ENCODE assay signal across 18 cellular contexts in the genomic region with DNA sequence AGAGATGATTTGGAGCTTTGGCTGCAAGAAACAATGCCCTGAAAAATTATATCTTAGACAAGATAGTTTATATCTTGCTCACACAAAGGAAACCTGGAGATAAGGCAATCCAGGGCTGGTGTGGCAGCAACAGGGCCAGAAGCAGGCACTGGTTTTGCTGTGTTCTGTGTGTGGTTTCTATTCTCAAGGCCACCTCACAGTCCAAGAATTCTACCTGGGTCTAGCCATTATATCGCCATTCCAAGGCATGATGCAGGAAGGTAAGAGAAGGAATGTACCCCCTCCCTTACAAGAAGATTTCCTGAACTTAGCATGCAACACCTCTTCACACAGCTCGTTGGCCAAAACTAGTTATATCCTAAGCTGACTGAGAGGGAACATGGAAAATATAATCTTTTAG.
DNase-seq lines count a peak whose midpoint lies in the region; ATAC-seq and TF ChIP-seq lines count a peak whose summit lies in the region.
"Had no signal": no experiment of that assay in that cellular context is flagged by ENCODE, and none has a peak within 500 bp of the region (broad histone marks: within the 10 kb centered on the region; RNA-seq: fewer than 3 reads in every experiment).

No MANE protein-coding gene starts in this region.

- DNase-seq in glomerular visceral epithelial cell (ENCODE audit: extremely low spot score) (peak; percentile 51), kidney tubule cell (ENCODE audit: low spot score) (peak; percentile 68), smooth muscle cell (lab: John Stamatoyannopoulos, UW; ENCODE audit: unreplicated experiment) (no peak)
- no peak for DNase-seq in activated T-helper 1 cell treated with anti-CD3 and anti-CD28 coated beads, Interleukin-12 subunit alpha, Interleukin-12 subunit beta, Interleukin-2, Interleukin-4 antibody, amounts not matched to agents 30 ng/mL and 10 ng/mL and 1 ng/mL, durations not matched to agents 14 hours and 24 hours and 36 hours (ENCODE audit: low spot score)
- no peak for DNase-seq in CD8-positive, alpha-beta memory T cell
- DNase-seq: Calu3; CD4-positive, CD25-positive, alpha-beta regulatory T cell; CD8-positive, alpha-beta T cell; COR-L47; DMS53; DMS79 treated with DMSO at 0.1 percent for 48 hours; GF-D8; H9 had no signal

- 79% methylated on average over 2 of the region's 2 CpGs for WGBS in smooth muscle cell (ENCODE audit: low lambda C conversion rate)

- no peaks in the 10 kb centered on the region for H3K36me3 Mint-ChIP-seq in activated T-helper 1 cell treated with anti-CD3 and anti-CD28 coated beads, Interleukin-12 subunit alpha, Interleukin-12 subunit beta, Interleukin-2, Interleukin-4 antibody, amounts not matched to agents 30 ng/mL and 10 ng/mL and 1 ng/mL, durations not matched to agents 14 hours and 24 hours and 36 hours (ENCODE audit: low read depth)
- H3K36me3 Mint-ChIP-seq in CD8-positive, alpha-beta memory T cell = peaks cover 0 to 13% (median 1%) of the 10 kb centered on the region in 3 donors

- intact Hi-C loops in activated T-helper 1 cell treated with anti-CD3 and anti-CD28 coated beads, Interleukin-12 subunit alpha, Interleukin-12 subunit beta, Interleukin-2, Interleukin-4 antibody, amounts not matched to agents 30 ng/mL and 10 ng/mL and 1 ng/mL, durations not matched to agents 14 hours and 24 hours and 36 hours (cut with micrococcal nuclease) = no loop called here

- H3K4me3 ChIP-seq in smooth muscle cell = no peak overlapping the region
- no peak overlapping the region for H3K4me3 ChIP-seq in CD8-positive, alpha-beta memory T cell (ENCODE audit: low read length)
- H3K4me3 ChIP-seq: BLaER1, GM23338 had no signal

- H3K9me3 ChIP-seq in smooth muscle cell (replicated peaks; ENCODE audit: low read depth) = no peaks in the 10 kb centered on the region
- no peaks in the 10 kb centered on the region for H3K9me3 ChIP-seq in CD8-positive, alpha-beta memory T cell (ENCODE audit: low read length)

- no peaks in the 10 kb centered on the region for H3K4me1 ChIP-seq in smooth muscle cell (ENCODE audit: low read depth)
- H3K4me1 ChIP-seq in CD8-positive, alpha-beta memory T cell (ENCODE audit: insufficient read depth, low read length) = no peaks in the 10 kb centered on the region
- H3K4me1 ChIP-seq: BLaER1 had no signal

- no peak for TF ChIP-seq CTCF in smooth muscle cell (IDR thresholded peaks at IDR 0.05; ENCODE audit: borderline replicate concordance, insufficient read depth, poor library complexity, severe bottlenecking)

- no peak for ATAC-seq in GM18520 (IDR thresholded peaks at IDR 0.05; ENCODE audit: unreplicated experiment)
- ATAC-seq: CD8-positive, alpha-beta T cell; GM23338; HCT116 had no signal

- H3K4me2 ChIP-seq in smooth muscle cell = no peak overlapping the region
- H3K4me2 ChIP-seq: BLaER1, GM23338 had no signal

- no peak overlapping the region for H3K9ac ChIP-seq in smooth muscle cell (ENCODE audit: low read depth)
- H3K9ac ChIP-seq: BLaER1 had no signal

- peak overlapping the region; percentile 14 for H2AFZ ChIP-seq in smooth muscle cell (ENCODE audit: low read depth)
- H2AFZ ChIP-seq: GM23338 had no signal

- peaks cover 2% of the 10 kb centered on the region for H3K27me3 Mint-ChIP-seq in activated T-helper 1 cell treated with anti-CD3 and anti-CD28 coated beads, Interleukin-12 subunit alpha, Interleukin-12 subunit beta, Interleukin-2, Interleukin-4 antibody, amounts not matched to agents 30 ng/mL and 10 ng/mL and 1 ng/mL, durations not matched to agents 14 hours and 24 hours and 36 hours (ENCODE audit: insufficient read depth)
- H3K27me3 Mint-ChIP-seq in CD8-positive, alpha-beta memory T cell = peaks cover 18 to 42% of the 10 kb centered on the region in 2 donors

- H3F3A ChIP-seq in smooth muscle cell (ENCODE audit: low read depth) = no peaks in the 10 kb centered on the region

- H3K79me2 ChIP-seq in smooth muscle cell (ENCODE audit: low read depth) = no peaks in the 10 kb centered on the region

- H3K9me3 Mint-ChIP-seq in activated T-helper 1 cell treated with anti-CD3 and anti-CD28 coated beads, Interleukin-12 subunit alpha, Interleukin-12 subunit beta, Interleukin-2, Interleukin-4 antibody, amounts not matched to agents 30 ng/mL and 10 ng/mL and 1 ng/mL, durations not matched to agents 14 hours and 24 hours and 36 hours = no peaks in the 10 kb centered on the region
- H3K9me3 Mint-ChIP-seq in CD8-positive, alpha-beta memory T cell = peaks cover 0 to 3% (median 0%) of the 10 kb centered on the region in 5 donors
- H3K9me3 Mint-ChIP-seq: GM23338 had no signal

- H3K27ac ChIP-seq in smooth muscle cell (ENCODE audit: low read depth) = no peak overlapping the region
- H3K27ac ChIP-seq in CD8-positive, alpha-beta memory T cell (ENCODE audit: low read depth, low read length) = no peak overlapping the region
- H3K27ac ChIP-seq: BLaER1, C4-2B had no signal

- no peaks in the 10 kb centered on the region for H3K4me1 Mint-ChIP-seq in activated T-helper 1 cell treated with anti-CD3 and anti-CD28 coated beads, Interleukin-12 subunit alpha, Interleukin-12 subunit beta, Interleukin-2, Interleukin-4 antibody, amounts not matched to agents 30 ng/mL and 10 ng/mL and 1 ng/mL, durations not matched to agents 14 hours and 24 hours and 36 hours (ENCODE audit: low read depth)
- no peaks in the 10 kb centered on the region for H3K4me1 Mint-ChIP-seq in CD8-positive, alpha-beta memory T cell

- CTCF ChIA-PET in CD8-positive, alpha-beta memory T cell (lab: Charles Lee) = no interaction called here

- no peak overlapping the region for H3K4me3 Mint-ChIP-seq in activated T-helper 1 cell treated with anti-CD3 and anti-CD28 coated beads, Interleukin-12 subunit alpha, Interleukin-12 subunit beta, Interleukin-2, Interleukin-4 antibody, amounts not matched to agents 30 ng/mL and 10 ng/mL and 1 ng/mL, durations not matched to agents 14 hours and 24 hours and 36 hours
- H3K4me3 Mint-ChIP-seq in CD8-positive, alpha-beta memory T cell = no peak overlapping the region
- H3K4me3 Mint-ChIP-seq: CD4-positive, CD25-positive, alpha-beta regulatory T cell; CD8-positive, alpha-beta T cell; GM23338; H9 had no signal

- H3K27ac Mint-ChIP-seq in activated T-helper 1 cell treated with anti-CD3 and anti-CD28 coated beads, Interleukin-12 subunit alpha, Interleukin-12 subunit beta, Interleukin-2, Interleukin-4 antibody, amounts not matched to agents 30 ng/mL and 10 ng/mL and 1 ng/mL, durations not matched to agents 14 hours and 24 hours and 36 hours = no peak overlapping the region
- H3K27ac Mint-ChIP-seq in CD8-positive, alpha-beta memory T cell = no peak overlapping the region
- H3K27ac Mint-ChIP-seq: CD4-positive, CD25-positive, alpha-beta regulatory T cell; CD8-positive, alpha-beta T cell; GM23338; H9 had no signal

- H4K20me1 ChIP-seq in smooth muscle cell (ENCODE audit: low read depth) = no peaks in the 10 kb centered on the region
- H4K20me1 ChIP-seq: BLaER1 had no signal

- no peaks in the 10 kb centered on the region for H3K27me3 ChIP-seq in smooth muscle cell (ENCODE audit: low read depth)
- H3K27me3 ChIP-seq in CD8-positive, alpha-beta memory T cell (ENCODE audit: insufficient read depth, low read length, poor library complexity, severe bottlenecking) = peaks cover 3% of the 10 kb centered on the region
- H3K27me3 ChIP-seq: BLaER1 had no signal

- POLR2A ChIA-PET in CD8-positive, alpha-beta memory T cell (lab: Charles Lee) = no interaction called here

- no peaks in the 10 kb centered on the region for H3K36me3 ChIP-seq in smooth muscle cell (ENCODE audit: low read depth)
- H3K36me3 ChIP-seq in CD8-positive, alpha-beta memory T cell (ENCODE audit: insufficient read depth, low read length) = no peaks in the 10 kb centered on the region
- H3K36me3 ChIP-seq: BLaER1 had no signal

Comparison
In these comparisons a context has a peak if more than half of its experiments do, and no peak if none do; other contexts are left out.
1. DNase-seq: peak in glomerular visceral epithelial cell (single experiment) and kidney tubule cell (single experiment); none in smooth muscle cell (single experiment), activated T-helper 1 cell treated with anti-CD3 and anti-CD28 coated beads, Interleukin-12 subunit alpha, Interleukin-12 subunit beta, Interleukin-2, Interleukin-4 antibody, amounts not matched to agents 30 ng/mL and 10 ng/mL and 1 ng/mL, durations not matched to agents 14 hours and 24 hours and 36 hours (single experiment) and CD8-positive, alpha-beta memory T cell (0 of 5).